Comparison of ENCODE assay signal across 26 cellular contexts in genomic region chr13:36054041-36054440, GRCh38.
"Had no signal": no experiment of that assay in that cellular context is flagged by ENCODE, and none has a peak within 500 bp of the region (broad histone marks: within the 10 kb centered on the region; RNA-seq: fewer than 3 reads in every experiment).

No MANE protein-coding gene starts in this region.

- DNase-seq: activated CD4-positive, alpha-beta T cell treated with anti-CD3 and anti-CD28 coated beads for 1 hour; activated CD4-positive, alpha-beta T cell treated with anti-CD3 and anti-CD28 coated beads for 4 hours; activated CD4-positive, alpha-beta T cell treated with anti-CD3 and anti-CD28 coated beads, Interleukin-2, amount 10 ng/mL, durations not matched to agents 7 days and 5 days; activated CD4-positive, alpha-beta T cell treated with anti-CD3 and anti-CD28 coated beads, Interleukin-2, amount 50 U/mL, for 48 hours; activated CD8-positive, alpha-beta memory T cell treated with anti-CD3 and anti-CD28 coated beads for 24 hours; activated CD8-positive, alpha-beta T cell treated with anti-CD3 and anti-CD28 coated beads for 36 hours; activated effector memory CD4-positive, alpha-beta T cell treated with Interleukin-2 at 50 U/mL for 16 hours; activated gamma-delta T cell treated with Interleukin-2 at 50 U/mL for 16 hours; activated naive CD4-positive, alpha-beta T cell treated with Interleukin-2 at 50 U/mL for 16 hours; activated naive CD8-positive, alpha-beta T cell treated with anti-CD3 and anti-CD28 coated beads for 36 hours; activated naive CD8-positive, alpha-beta T cell treated with anti-CD3 and anti-CD28 coated beads, Interleukin-2, amount 50 U/mL, for 24 hours; activated T-cell treated with anti-CD3 and anti-CD28 coated beads, Interleukin-2, amount 50 U/mL, for 4 hours; central memory CD4-positive, alpha-beta T cell; cerebellar nuclear complex; colonic mucosa; effector CD8-positive, alpha-beta T cell; esophagus squamous epithelium; foreskin melanocyte; T-helper 1 cell; T-helper 17 cell had no signal

- H3K27me3 ChIP-seq: ascending aorta, breast epithelium, cardiac muscle cell, colonic mucosa, esophagus squamous epithelium, gastroesophageal sphincter had no signal

- H3K36me3 ChIP-seq: ascending aorta, breast epithelium, cardiac muscle cell, colonic mucosa, esophagus squamous epithelium, gastroesophageal sphincter had no signal

- H3K4me1 ChIP-seq: ascending aorta, breast epithelium, colonic mucosa, esophagus squamous epithelium had no signal

- H3K27ac ChIP-seq: ascending aorta, breast epithelium, cardiac muscle cell, colonic mucosa, epithelial cell of prostate, esophagus squamous epithelium, gastroesophageal sphincter had no signal

- ATAC-seq: activated CD8-positive, alpha-beta T cell treated with anti-CD3 and anti-CD28 coated beads for 36 hours; activated naive CD8-positive, alpha-beta T cell treated with anti-CD3 and anti-CD28 coated beads, Interleukin-2, amount 50 U/mL, for 24 hours; activated T-cell treated with anti-CD3 and anti-CD28 coated beads, Interleukin-2, amount 50 U/mL, for 4 hours; activated T-helper 17 cell treated with anti-CD3 and anti-CD28 coated beads, Interleukin-2, amount 50 U/mL, for 72 hours; gastroesophageal sphincter; T-helper 17 cell had no signal

- H3K4me3 ChIP-seq: ascending aorta, breast epithelium, cardiac muscle cell, colonic mucosa, esophagus squamous epithelium, gastroesophageal sphincter had no signal

- H3K9me3 ChIP-seq: ascending aorta, breast epithelium, colonic mucosa, esophagus squamous epithelium, gastroesophageal sphincter had no signal
